8 cellular contexts compared by ENCODE assay signal in the genomic region with DNA sequence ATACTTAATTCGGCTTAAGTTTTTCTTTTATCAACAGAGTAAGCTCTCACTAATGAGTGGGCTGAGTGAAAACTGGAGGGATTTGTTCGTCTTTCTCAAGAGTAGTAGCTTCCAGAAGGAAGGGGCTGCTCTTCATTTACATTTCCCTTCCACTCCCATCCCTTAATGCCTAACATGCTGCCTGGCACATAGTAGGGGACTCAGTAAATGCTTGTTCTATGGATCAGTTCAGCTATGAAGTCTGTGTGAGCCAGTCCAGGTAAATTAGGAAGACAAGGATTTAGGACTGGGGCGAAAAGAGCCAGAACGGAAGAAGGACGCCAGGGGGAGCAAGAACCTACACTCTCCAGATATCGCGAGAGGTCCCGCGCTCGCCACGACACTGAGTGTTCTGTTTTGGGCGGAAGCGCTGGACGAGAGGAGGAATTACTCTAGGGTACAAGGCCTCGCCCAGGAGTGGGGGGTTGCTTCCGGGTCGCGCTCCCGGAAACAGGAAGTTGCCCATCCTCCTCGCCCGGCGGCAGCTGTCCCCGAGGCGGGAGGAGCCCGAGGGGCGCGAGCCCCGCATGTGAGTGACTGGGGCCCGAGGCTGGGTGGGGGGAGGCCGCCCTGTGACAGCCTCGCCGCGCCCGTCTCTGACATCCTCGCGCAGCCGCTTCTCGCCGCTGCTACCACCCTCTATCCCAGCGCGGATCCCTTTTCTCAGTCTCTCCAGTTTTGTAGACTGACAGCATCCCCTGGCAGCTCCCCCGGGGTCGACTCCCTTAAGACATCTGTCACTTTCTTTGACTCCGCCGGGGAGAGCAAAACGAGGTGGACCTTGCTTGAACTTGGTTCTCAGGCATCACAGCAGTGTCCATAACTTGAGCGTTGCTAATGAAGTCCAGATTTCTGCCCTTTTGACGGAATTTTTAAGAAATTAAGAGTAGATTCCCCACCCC. TPM values are rescaled to one million over a fixed set of nuclear protein-coding genes. Genes with fewer than 3 reads are reported as not detected.
A peak's percentile ranks its signal among the peaks of the same experiment; 100 is the strongest.
DNase-seq lines count a peak whose midpoint lies in the region; ATAC-seq, FAIRE-seq and TF ChIP-seq lines count a peak whose summit lies in the region.

Gene C6orf89, plus strand, starts transcription at position 492 of the 941 bp plus-strand sequence. CDS start 13,493 bp downstream, outside the sequence.

- H3F3A ChIP-seq in smooth muscle cell (ENCODE audit: low read depth): no peaks in the 10 kb centered on the region

- H3K4me3 ChIP-seq in WI38 (ENCODE audit: low read depth, low read length): peak within 1 kb of the TSS; percentile 93
- H3K4me3 ChIP-seq in bronchial epithelial cell (ENCODE audit: low read depth, low read length): peak within 1 kb of the TSS; percentile 79
- H3K4me3 ChIP-seq in smooth muscle cell: peak within 1 kb of the TSS; percentile 93

- peak within 1 kb of the TSS; percentile 100 for H2AFZ ChIP-seq in smooth muscle cell (ENCODE audit: low read depth)

- whole genome bisulfite sequencing in smooth muscle cell (ENCODE audit: low lambda C conversion rate): 4% methylated on average over 48 of the region's 48 CpGs

- peak; percentile 87 for TF ChIP-seq CTCF in AG09319 (IDR thresholded peaks at IDR 0.05; ENCODE audit: low read depth, low read length)
- TF ChIP-seq CTCF in WI38 (IDR thresholded peaks at IDR 0.05; ENCODE audit: low read depth, low read length): peak; percentile 76
- TF ChIP-seq CTCF in bronchial epithelial cell (IDR thresholded peaks at IDR 0.05; ENCODE audit: insufficient read depth, low read length, severe bottlenecking): peak; percentile 88
- TF ChIP-seq CTCF in smooth muscle cell (IDR thresholded peaks at IDR 0.05; ENCODE audit: borderline replicate concordance, insufficient read depth, poor library complexity, severe bottlenecking): peak; percentile 78

- peak within 1 kb of the TSS; percentile 74 for H3K27ac ChIP-seq in smooth muscle cell (ENCODE audit: low read depth)

- peaks cover 8% of the 10 kb centered on the region for H3K4me1 ChIP-seq in smooth muscle cell (ENCODE audit: low read depth)

- peak within 1 kb of the TSS; percentile 94 for H3K4me2 ChIP-seq in smooth muscle cell

- H3K36me3 ChIP-seq in bronchial epithelial cell (ENCODE audit: control insufficient read depth, insufficient read depth, low read length): no peaks in the 10 kb centered on the region
- H3K36me3 ChIP-seq in smooth muscle cell (ENCODE audit: low read depth): no peaks in the 10 kb centered on the region

- H4K20me1 ChIP-seq in smooth muscle cell (ENCODE audit: low read depth): peaks cover 5% of the 10 kb centered on the region

- DNase-seq in AG09319 (ENCODE audit: extremely low read depth, low read depth): peak; percentile 95
- DNase-seq in NCI-H2227 treated with DMSO at 0.1 percent for 48 hours (lab: John Stamatoyannopoulos, UW): peak; percentile 97
- peak; percentile 89 for DNase-seq in bronchial epithelial cell (ENCODE audit: low read depth)
- peak; percentile 94 for DNase-seq in iPS-NIHi11 (ENCODE audit: low spot score)
- peak; percentile 85 for DNase-seq in smooth muscle cell (lab: John Stamatoyannopoulos, UW; ENCODE audit: unreplicated experiment)

- ATAC-seq in GM18909 (IDR thresholded peaks at IDR 0.05; ENCODE audit: poor library complexity, unreplicated experiment): peak; percentile 96
- ATAC-seq in HG03175 (IDR thresholded peaks at IDR 0.05; ENCODE audit: unreplicated experiment): peak; percentile 99

- no peaks in the 10 kb centered on the region for H3K9me3 ChIP-seq in smooth muscle cell (replicated peaks; ENCODE audit: low read depth)

- H3K9ac ChIP-seq in smooth muscle cell (ENCODE audit: low read depth): peak within 1 kb of the TSS; percentile 91

- no peaks in the 10 kb centered on the region for H3K27me3 ChIP-seq in bronchial epithelial cell (ENCODE audit: control insufficient read depth, insufficient read depth, low read length)
- H3K27me3 ChIP-seq in smooth muscle cell (ENCODE audit: low read depth): no peaks in the 10 kb centered on the region

- no peak for FAIRE-seq in bronchial epithelial cell (lab: Jason Lieb, UNC)

- H3K79me2 ChIP-seq in smooth muscle cell (ENCODE audit: low read depth): peaks cover 37% of the 10 kb centered on the region

RNA-seq across cellular contexts. Expression of gene C6orf89, which starts in this region (rescaled TPM):
- total RNA-seq in bronchial epithelial cell (21.9 and 26.8 TPM in 2 replicates), smooth muscle cell (40.7 and 45.7 TPM in 2 replicates)
- polyA plus RNA-seq in smooth muscle cell: 43.7 and 44.6 TPM in 2 replicates

Comparison
In these comparisons a context has a peak if more than half of its experiments do, and no peak if none do; other contexts are left out.
1. Peak in every context shown above with its lines: DNase-seq, ATAC-seq, H3K4me3 ChIP-seq and H3K27ac ChIP-seq.